14 cellular contexts compared by ENCODE assay signal in the genomic region with DNA sequence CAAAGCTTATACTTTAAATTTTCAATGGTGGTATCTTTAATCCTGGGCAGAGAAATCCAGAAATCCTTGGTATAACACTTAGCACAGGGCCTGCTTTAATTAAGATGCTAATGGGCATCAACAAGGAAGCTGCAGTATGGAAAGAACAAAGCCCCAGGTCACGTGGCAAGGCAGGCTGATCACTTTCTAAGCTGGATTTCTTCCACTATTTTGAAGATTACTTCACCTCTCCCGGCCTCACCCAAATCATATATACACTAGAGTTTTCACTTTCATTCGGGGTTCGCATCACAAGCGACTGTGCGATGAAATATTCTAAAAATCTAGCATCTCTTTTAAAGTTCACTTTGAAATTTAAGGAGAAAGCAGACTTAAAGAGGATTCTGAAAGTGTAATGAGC.
DNase-seq lines count a peak whose midpoint lies in the region; ATAC-seq and TF ChIP-seq lines count a peak whose summit lies in the region.
"Had no signal": no experiment of that assay in that cellular context is flagged by ENCODE, and none has a peak within 500 bp of the region (broad histone marks: within the 10 kb centered on the region; RNA-seq: fewer than 3 reads in every experiment).

No MANE protein-coding gene starts in this region.

- H3K27me3 Mint-ChIP-seq in T-helper 2 cell treated with Interferon-gamma antibody and Interleukin-4, amounts not matched to agents 5 μg/mL and 100 μg/mL, for 36 hours (ENCODE audit: low read depth) = peaks cover 4% of the 10 kb centered on the region

- peak in 1 of 2 donors; percentile 46 for ATAC-seq in lower lobe of right lung
- ATAC-seq: activated T-cell treated with anti-CD3 and anti-CD28 coated beads, Interleukin-2, amount 50 U/mL, for 4 hours; Panc1 had no signal

- no peak for DNase-seq in coronary artery (ENCODE audit: low spot score)
- no peak for DNase-seq in lower lobe of right lung
- DNase-seq in activated CD8-positive, alpha-beta memory T cell treated with anti-CD3 and anti-CD28 coated beads, Interleukin-2, amount 50 U/mL, for 4 hours = no peak
- no peak for DNase-seq in T-helper 2 cell treated with Interferon-gamma antibody and Interleukin-4, amounts not matched to agents 5 μg/mL and 100 μg/mL, for 36 hours (ENCODE audit: low spot score)
- DNase-seq in GM13977 (ENCODE audit: low spot score) = no peak
- no peak for DNase-seq in cerebellar cortex (ENCODE audit: low spot score)
- DNase-seq: activated T-cell treated with anti-CD3 and anti-CD28 coated beads, Interleukin-2, amount 50 U/mL, for 4 hours; CD4-positive, CD25-positive, alpha-beta regulatory T cell; NCI-H2029 treated with DMSO at 0.1 percent for 48 hours; right lobe of liver had no signal

- in situ Hi-C loops in GM13977 (cut with MboI; ENCODE audit: low pct_unique_long_range_greater_than_20kb, low sequenced_read_pairs, unreplicated experiment) = loop anchor here (25.0 kb wide), 1 partner anchor 499 kb away; no protein-coding TSS in a partner anchor

- H3K4me3 Mint-ChIP-seq in T-helper 2 cell treated with Interferon-gamma antibody and Interleukin-4, amounts not matched to agents 5 μg/mL and 100 μg/mL, for 36 hours = no peak overlapping the region
- H3K4me3 Mint-ChIP-seq: activated T-cell treated with anti-CD3 and anti-CD28 coated beads, Interleukin-2, amount 50 U/mL, for 4 hours; CD4-positive, CD25-positive, alpha-beta regulatory T cell had no signal

- H3K27me3 ChIP-seq in lower lobe of right lung (ENCODE audit: low read depth) = no peaks in the 10 kb centered on the region
- H3K27me3 ChIP-seq in stomach smooth muscle (ENCODE audit: control insufficient read depth in 1 of 2, insufficient read depth in 2 of 2, low read length in 2 of 2) = no peaks in the 10 kb centered on the region
- H3K27me3 ChIP-seq: right lobe of liver had no signal

- no peak for TF ChIP-seq EP300 in Ishikawa (IDR thresholded peaks at IDR 0.05; ENCODE audit: borderline replicate concordance)

- peak overlapping the region in 1 of 2 donors; percentile 34 for H3K27ac ChIP-seq in coronary artery
- H3K27ac ChIP-seq in lower lobe of right lung = peak overlapping the region; percentile 65
- H3K27ac ChIP-seq in stomach smooth muscle (ENCODE audit: low read length) = peak overlapping the region; percentile 61
- H3K27ac ChIP-seq: right lobe of liver had no signal

- H3K9ac ChIP-seq in stomach smooth muscle (ENCODE audit: low read length in 2 of 2) = no peak overlapping the region

- intact Hi-C loops in lower lobe of right lung (cut with DNase I) = no loop called here

- no peak overlapping the region for H3K27ac Mint-ChIP-seq in T-helper 2 cell treated with Interferon-gamma antibody and Interleukin-4, amounts not matched to agents 5 μg/mL and 100 μg/mL, for 36 hours
- H3K27ac Mint-ChIP-seq: CD4-positive, CD25-positive, alpha-beta regulatory T cell had no signal

- no peaks in the 10 kb centered on the region for H3K36me3 Mint-ChIP-seq in T-helper 2 cell treated with Interferon-gamma antibody and Interleukin-4, amounts not matched to agents 5 μg/mL and 100 μg/mL, for 36 hours (ENCODE audit: low read depth)
- H3K36me3 Mint-ChIP-seq: CD4-positive, CD25-positive, alpha-beta regulatory T cell had no signal

- peaks cover 41% of the 10 kb centered on the region for H3K4me1 ChIP-seq in lower lobe of right lung
- peaks cover 24% of the 10 kb centered on the region for H3K4me1 ChIP-seq in stomach smooth muscle (ENCODE audit: control insufficient read depth, insufficient read depth, low read length)
- H3K4me1 ChIP-seq: right lobe of liver had no signal

- no peaks in the 10 kb centered on the region for H3K36me3 ChIP-seq in lower lobe of right lung
- peaks cover 0 to 3% of the 10 kb centered on the region in 2 donors for H3K36me3 ChIP-seq in stomach smooth muscle (ENCODE audit: control insufficient read depth in 2 of 2, insufficient read depth in 2 of 2, low read length in 2 of 2)
- H3K36me3 ChIP-seq: right lobe of liver had no signal

- TF ChIP-seq CTCF in coronary artery (IDR thresholded peaks at IDR 0.05) (no peak), lower lobe of right lung (IDR thresholded peaks at IDR 0.05) (no peak), GM13977 (IDR thresholded peaks at IDR 0.05; ENCODE audit: extremely low read depth, insufficient read depth, missing control alignments) (no peak)

- TF ChIP-seq RAD21 in Ishikawa (IDR thresholded peaks at IDR 0.05; ENCODE audit: low read depth) = no peak

- no peaks in the 10 kb centered on the region for H3K4me1 Mint-ChIP-seq in T-helper 2 cell treated with Interferon-gamma antibody and Interleukin-4, amounts not matched to agents 5 μg/mL and 100 μg/mL, for 36 hours (ENCODE audit: low read depth)
- H3K4me1 Mint-ChIP-seq: CD4-positive, CD25-positive, alpha-beta regulatory T cell had no signal

- H3K9me3 Mint-ChIP-seq in T-helper 2 cell treated with Interferon-gamma antibody and Interleukin-4, amounts not matched to agents 5 μg/mL and 100 μg/mL, for 36 hours = no peaks in the 10 kb centered on the region
- H3K9me3 Mint-ChIP-seq: activated T-cell treated with anti-CD3 and anti-CD28 coated beads, Interleukin-2, amount 50 U/mL, for 4 hours; CD4-positive, CD25-positive, alpha-beta regulatory T cell had no signal

- no peaks in the 10 kb centered on the region for H3K9me3 ChIP-seq in lower lobe of right lung
- H3K9me3 ChIP-seq in stomach smooth muscle (ENCODE audit: control insufficient read depth in 2 of 2, low read length in 2 of 2) = no peaks in the 10 kb centered on the region
- H3K9me3 ChIP-seq: right lobe of liver had no signal

- H3K4me3 ChIP-seq in coronary artery (peak overlapping the region; percentile 10), lower lobe of right lung (no peak overlapping the region), stomach smooth muscle (ENCODE audit: low read length in 2 of 2) (peak overlapping the region in 1 of 2 donors; percentile 40)
- H3K4me3 ChIP-seq: lung, right lobe of liver had no signal

TF ChIP-seq in Ishikawa, 13 proteins besides CTCF, POLR2A, EP300 and RAD21:
- TF ChIP-seq TAF1 (IDR thresholded peaks at IDR 0.05; ENCODE audit: low read depth) = no peak
- TF ChIP-seq, protein P1, sequence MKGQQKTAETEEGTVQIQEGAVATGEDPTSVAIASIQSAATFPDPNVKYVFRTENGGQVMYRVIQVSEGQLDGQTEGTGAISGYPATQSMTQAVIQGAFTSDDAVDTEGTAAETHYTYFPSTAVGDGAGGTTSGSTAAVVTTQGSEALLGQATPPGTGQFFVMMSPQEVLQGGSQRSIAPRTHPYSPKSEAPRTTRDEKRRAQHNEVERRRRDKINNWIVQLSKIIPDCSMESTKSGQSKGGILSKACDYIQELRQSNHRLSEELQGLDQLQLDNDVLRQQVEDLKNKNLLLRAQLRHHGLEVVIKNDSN (IDR thresholded peaks at IDR 0.05) = 0 out of 2 replicates have a peak, but pooled peaks have one; percentile 35
- TF ChIP-seq ZBTB7A (IDR thresholded peaks at IDR 0.05; ENCODE audit: low read depth) = no peak
- TF ChIP-seq CEBPB (IDR thresholded peaks at IDR 0.05) = no peak
- TF ChIP-seq, protein P2, sequence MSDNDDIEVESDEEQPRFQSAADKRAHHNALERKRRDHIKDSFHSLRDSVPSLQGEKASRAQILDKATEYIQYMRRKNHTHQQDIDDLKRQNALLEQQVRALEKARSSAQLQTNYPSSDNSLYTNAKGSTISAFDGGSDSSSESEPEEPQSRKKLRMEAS (IDR thresholded peaks at IDR 0.05) = no peak
